ENCODE assay signal across 13 cellular contexts in genomic region chr16:78768723-78769122, GRCh38.
DNase-seq lines count a peak whose midpoint lies in the region; ATAC-seq and FAIRE-seq lines count a peak whose summit lies in the region.
"Had no signal": no experiment of that assay in that cellular context is flagged by ENCODE, and none has a peak within 500 bp of the region (broad histone marks: within the 10 kb centered on the region; RNA-seq: fewer than 3 reads in every experiment).

No MANE protein-coding gene starts in this region.

- H3K27me3 Mint-ChIP-seq in activated naive CD8-positive, alpha-beta T cell treated with anti-CD3 and anti-CD28 coated beads, Interleukin-2, amount 10 ng/mL, durations not matched to agents 7 days and 5 days = peaks cover 5% of the 10 kb centered on the region
- peaks cover 4% of the 10 kb centered on the region for H3K27me3 Mint-ChIP-seq in activated naive CD8-positive, alpha-beta T cell treated with anti-CD3 and anti-CD28 coated beads for 36 hours

- no peaks in the 10 kb centered on the region for H3K36me3 Mint-ChIP-seq in activated naive CD8-positive, alpha-beta T cell treated with anti-CD3 and anti-CD28 coated beads, Interleukin-2, amount 10 ng/mL, durations not matched to agents 7 days and 5 days
- H3K36me3 Mint-ChIP-seq in activated naive CD8-positive, alpha-beta T cell treated with anti-CD3 and anti-CD28 coated beads for 36 hours = peaks cover 3% of the 10 kb centered on the region

- peak overlapping the region; percentile 10 for H3K27ac Mint-ChIP-seq in activated naive CD8-positive, alpha-beta T cell treated with anti-CD3 and anti-CD28 coated beads, Interleukin-2, amount 10 ng/mL, durations not matched to agents 7 days and 5 days
- H3K27ac Mint-ChIP-seq in activated naive CD8-positive, alpha-beta T cell treated with anti-CD3 and anti-CD28 coated beads for 36 hours = no peak overlapping the region

- H3K9me3 Mint-ChIP-seq in activated naive CD8-positive, alpha-beta T cell treated with anti-CD3 and anti-CD28 coated beads, Interleukin-2, amount 10 ng/mL, durations not matched to agents 7 days and 5 days = no peaks in the 10 kb centered on the region
- no peaks in the 10 kb centered on the region for H3K9me3 Mint-ChIP-seq in activated naive CD8-positive, alpha-beta T cell treated with anti-CD3 and anti-CD28 coated beads for 36 hours

- no peak overlapping the region for H3K4me3 Mint-ChIP-seq in activated naive CD8-positive, alpha-beta T cell treated with anti-CD3 and anti-CD28 coated beads, Interleukin-2, amount 10 ng/mL, durations not matched to agents 7 days and 5 days
- H3K4me3 Mint-ChIP-seq in activated naive CD8-positive, alpha-beta T cell treated with anti-CD3 and anti-CD28 coated beads for 36 hours = no peak overlapping the region

- no peak for FAIRE-seq in GM19239 (lab: Jason Lieb, UNC)

- POLR2A ChIA-PET in activated naive CD8-positive, alpha-beta T cell treated with anti-CD3 and anti-CD28 coated beads, Interleukin-2, amount 10 ng/mL, durations not matched to agents 7 days and 5 days (lab: Charles Lee) = no interaction called here

- H3K4me1 Mint-ChIP-seq in activated naive CD8-positive, alpha-beta T cell treated with anti-CD3 and anti-CD28 coated beads, Interleukin-2, amount 10 ng/mL, durations not matched to agents 7 days and 5 days = peaks cover 5% of the 10 kb centered on the region
- peaks cover 4% of the 10 kb centered on the region for H3K4me1 Mint-ChIP-seq in activated naive CD8-positive, alpha-beta T cell treated with anti-CD3 and anti-CD28 coated beads for 36 hours

- no peak for ATAC-seq in activated naive CD8-positive, alpha-beta T cell treated with anti-CD3 and anti-CD28 coated beads, Interleukin-2, amount 10 ng/mL, durations not matched to agents 7 days and 5 days (ENCODE audit: low read depth)
- ATAC-seq in HG03108 (IDR thresholded peaks at IDR 0.05; ENCODE audit: unreplicated experiment) = peak; percentile 61
- ATAC-seq in HG03196 (IDR thresholded peaks at IDR 0.05; ENCODE audit: unreplicated experiment) = no peak
- ATAC-seq: right lobe of liver had no signal

- no peak for DNase-seq in activated naive CD8-positive, alpha-beta T cell treated with anti-CD3 and anti-CD28 coated beads, Interleukin-2, amount 10 ng/mL, durations not matched to agents 7 days and 5 days
- no peak for DNase-seq in activated naive CD8-positive, alpha-beta T cell treated with anti-CD3 and anti-CD28 coated beads for 36 hours
- DNase-seq in activated T-cell treated with anti-CD3 and anti-CD28 coated beads, Interleukin-2, amount 50 U/mL, for 48 hours = peak; percentile 56 to 68
- peak; percentile 24 for DNase-seq in stimulated activated CD8-positive, alpha-beta memory T cell treated with anti-CD3 and anti-CD28 coated beads, Interleukin-4, amount 100 ng/mL, for 24 hours (ENCODE audit: low read depth)
- DNase-seq in GM19239 (ENCODE audit: insufficient read length, low spot score) (no peak), foreskin melanocyte (no peak)
- DNase-seq: DMS 273 treated with DMSO at 0.1 percent for 48 hours; effector CD8-positive, alpha-beta T cell; HCEC 1CT; Karpas-422; right lobe of liver had no signal

Comparison
In these comparisons a context has a peak if more than half of its experiments do, and no peak if none do; other contexts are left out.
1. DNase-seq: peak in activated T-cell treated with anti-CD3 and anti-CD28 coated beads, Interleukin-2, amount 50 U/mL, for 48 hours (2 of 2) and stimulated activated CD8-positive, alpha-beta memory T cell treated with anti-CD3 and anti-CD28 coated beads, Interleukin-4, amount 100 ng/mL, for 24 hours (single experiment); none in activated naive CD8-positive, alpha-beta T cell treated with anti-CD3 and anti-CD28 coated beads, Interleukin-2, amount 10 ng/mL, durations not matched to agents 7 days and 5 days (single experiment), activated naive CD8-positive, alpha-beta T cell treated with anti-CD3 and anti-CD28 coated beads for 36 hours (single experiment), GM19239 (single experiment) and foreskin melanocyte (single experiment).